Comparison of ENCODE assay signal across 20 cellular contexts in the genomic region with DNA sequence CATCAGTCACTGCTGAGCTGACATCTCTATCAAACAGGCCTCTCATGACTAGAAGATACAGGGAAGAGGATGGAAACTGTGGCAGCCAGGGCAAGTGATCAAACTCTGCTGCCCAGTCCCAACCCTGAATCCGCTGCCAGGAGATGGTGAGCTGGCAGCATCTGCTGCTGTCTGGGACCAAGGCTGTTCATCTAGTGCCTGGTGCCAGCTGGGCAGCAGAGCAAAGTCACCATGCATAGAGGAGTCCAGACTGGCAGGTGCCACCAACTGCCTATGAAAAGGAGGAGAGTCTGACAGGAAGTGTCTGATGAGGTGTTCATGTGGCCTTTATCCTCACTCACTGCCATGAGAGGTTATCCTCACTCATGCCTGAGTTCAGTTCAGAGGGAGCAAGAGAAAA.
A peak's percentile ranks its signal among the peaks of the same experiment; 100 is the strongest.
DNase-seq lines count a peak whose midpoint lies in the region; ATAC-seq and TF ChIP-seq lines count a peak whose summit lies in the region.
"Had no signal": no experiment of that assay in that cellular context is flagged by ENCODE, and none has a peak within 500 bp of the region (broad histone marks: within the 10 kb centered on the region; RNA-seq: fewer than 3 reads in every experiment).

No MANE protein-coding gene starts in this region.

- no peak overlapping the region for H3K4me3 ChIP-seq in BLaER1
- H3K4me3 ChIP-seq: K562 had no signal

- H3K9me3 Mint-ChIP-seq in activated CD4-positive, alpha-beta T cell treated with anti-CD3 and anti-CD28 coated beads for 36 hours (ENCODE audit: low read depth), result peaks cover 8% of the 10 kb centered on the region
- H3K9me3 Mint-ChIP-seq in activated CD4-positive, alpha-beta T cell treated with anti-CD3 and anti-CD28 coated beads, Interleukin-2, amount 10 ng/mL, durations not matched to agents 7 days and 5 days, result peaks cover 10% of the 10 kb centered on the region
- H3K9me3 Mint-ChIP-seq in natural killer cell, result peaks cover 0 to 3% of the 10 kb centered on the region in 2 donors

- H3K4me1 Mint-ChIP-seq in activated CD4-positive, alpha-beta T cell treated with anti-CD3 and anti-CD28 coated beads for 36 hours, result peaks cover 65% of the 10 kb centered on the region
- H3K4me1 Mint-ChIP-seq in activated CD4-positive, alpha-beta T cell treated with anti-CD3 and anti-CD28 coated beads, Interleukin-2, amount 10 ng/mL, durations not matched to agents 7 days and 5 days, result peaks cover 22% of the 10 kb centered on the region
- no peaks in the 10 kb centered on the region for H3K4me1 Mint-ChIP-seq in natural killer cell
- H3K4me1 Mint-ChIP-seq: memory B cell had no signal

- H3K9ac ChIP-seq in BLaER1, result no peak overlapping the region

- peak; percentile 70 for ATAC-seq in activated CD4-positive, alpha-beta T cell treated with anti-CD3 and anti-CD28 coated beads for 36 hours
- ATAC-seq in HG03432 (IDR thresholded peaks at IDR 0.05; ENCODE audit: unreplicated experiment) (no peak), natural killer cell (no peak), GM21367 (IDR thresholded peaks at IDR 0.05; ENCODE audit: unreplicated experiment) (no peak)
- ATAC-seq: K562; stimulated activated naive B cell treated with anti-CD40 and anti-IgM and Interleukin-4, amounts not matched to agents 10 μg/mL and 1 μg/mL and 100 μg/mL, for 72 hours had no signal

- no peak overlapping the region for H3K4me3 Mint-ChIP-seq in activated CD4-positive, alpha-beta T cell treated with anti-CD3 and anti-CD28 coated beads for 36 hours
- no peak overlapping the region for H3K4me3 Mint-ChIP-seq in activated CD4-positive, alpha-beta T cell treated with anti-CD3 and anti-CD28 coated beads, Interleukin-2, amount 10 ng/mL, durations not matched to agents 7 days and 5 days
- no peak overlapping the region for H3K4me3 Mint-ChIP-seq in natural killer cell
- H3K4me3 Mint-ChIP-seq: memory B cell; stimulated activated naive B cell treated with anti-CD40 and anti-IgM and Interleukin-4, amounts not matched to agents 10 μg/mL and 1 μg/mL and 100 μg/mL, for 72 hours had no signal

- no peaks in the 10 kb centered on the region for H4K20me1 ChIP-seq in BLaER1

- intact Hi-C loops in activated CD4-positive, alpha-beta T cell treated with anti-CD3 and anti-CD28 coated beads for 36 hours (cut with DNase I, micrococcal nuclease), result loop anchor here in 1 of 2 experiments (5.0 kb wide), 1 partner anchor 452 kb away; no protein-coding TSS in a partner anchor
- intact Hi-C loops in natural killer cell (cut with micrococcal nuclease), result no loop called here

- H3K27me3 Mint-ChIP-seq in activated CD4-positive, alpha-beta T cell treated with anti-CD3 and anti-CD28 coated beads for 36 hours, result no peaks in the 10 kb centered on the region
- no peaks in the 10 kb centered on the region for H3K27me3 Mint-ChIP-seq in activated CD4-positive, alpha-beta T cell treated with anti-CD3 and anti-CD28 coated beads, Interleukin-2, amount 10 ng/mL, durations not matched to agents 7 days and 5 days
- peaks cover 3 to 16% of the 10 kb centered on the region in 2 donors for H3K27me3 Mint-ChIP-seq in natural killer cell (ENCODE audit: low read depth in 2 of 2)

- H3K9me3 ChIP-seq in BLaER1, result peaks cover 11% of the 10 kb centered on the region

- TF ChIP-seq CTCF in natural killer cell (IDR thresholded peaks at IDR 0.05), result no peak

- POLR2A ChIA-PET in activated CD4-positive, alpha-beta T cell treated with anti-CD3 and anti-CD28 coated beads for 36 hours (lab: Charles Lee), result interaction anchor here (0.6 kb wide), 1 partner anchor 64 kb away, joined by 3 read pairs; no protein-coding TSS in a partner anchor
- POLR2A ChIA-PET in activated CD4-positive, alpha-beta T cell treated with anti-CD3 and anti-CD28 coated beads, Interleukin-2, amount 10 ng/mL, durations not matched to agents 7 days and 5 days (lab: Charles Lee), result no interaction called here

- peak overlapping the region; percentile 6 for H3K4me2 ChIP-seq in BLaER1

- no peaks in the 10 kb centered on the region for H3K27me3 ChIP-seq in BLaER1

- H3K36me3 ChIP-seq in BLaER1, result no peaks in the 10 kb centered on the region

- peak overlapping the region; percentile 31; the same call in 1 of the 2 replicates for H3K27ac ChIP-seq in BLaER1

- peak overlapping the region; percentile 67 for H3K27ac Mint-ChIP-seq in activated CD4-positive, alpha-beta T cell treated with anti-CD3 and anti-CD28 coated beads for 36 hours
- no peak overlapping the region for H3K27ac Mint-ChIP-seq in activated CD4-positive, alpha-beta T cell treated with anti-CD3 and anti-CD28 coated beads, Interleukin-2, amount 10 ng/mL, durations not matched to agents 7 days and 5 days
- H3K27ac Mint-ChIP-seq in natural killer cell, result no peak overlapping the region
- H3K27ac Mint-ChIP-seq: memory B cell; stimulated activated naive B cell treated with anti-CD40 and anti-IgM and Interleukin-4, amounts not matched to agents 10 μg/mL and 1 μg/mL and 100 μg/mL, for 72 hours had no signal

- no peak for DNase-seq in activated CD4-positive, alpha-beta T cell treated with anti-CD3 and anti-CD28 coated beads for 36 hours
- DNase-seq in activated CD4-positive, alpha-beta T cell treated with anti-CD3 and anti-CD28 coated beads, Interleukin-2, amount 10 ng/mL, durations not matched to agents 7 days and 5 days, result no peak
- DNase-seq in DMS53 (lab: John Stamatoyannopoulos, UW) (peak; percentile 81), NCI-H446 treated with DMSO at 0.1 percent for 48 hours (lab: John Stamatoyannopoulos, UW) (peak; percentile 74), natural killer cell (no peak)
- DNase-seq: ACHN; activated CD4-positive, CD25-positive, alpha-beta regulatory T cell; activated gamma-delta T cell treated with Interleukin-2 at 50 U/mL for 16 hours; aorta; caudate nucleus; head of caudate nucleus; NCI-H526 treated with DMSO at 0.1 percent for 48 hours; occipital lobe; small intestine; stimulated activated naive B cell treated with anti-CD40 and anti-IgM and Interleukin-4, amounts not matched to agents 10 μg/mL and 1 μg/mL and 100 μg/mL, for 72 hours had no signal

- CTCF ChIA-PET in activated CD4-positive, alpha-beta T cell treated with anti-CD3 and anti-CD28 coated beads for 36 hours (lab: Charles Lee), result interaction anchor here (0.9 kb wide), 1 partner anchor 8 kb away, joined by 3 read pairs; no protein-coding TSS in a partner anchor
- CTCF ChIA-PET in activated CD4-positive, alpha-beta T cell treated with anti-CD3 and anti-CD28 coated beads, Interleukin-2, amount 10 ng/mL, durations not matched to agents 7 days and 5 days (lab: Charles Lee), result interaction anchor here (1.5 kb wide), 2 partner anchors 10 to 13 kb away, joined by 5 read pairs; no protein-coding TSS in a partner anchor

- peaks cover 82% of the 10 kb centered on the region for H3K36me3 Mint-ChIP-seq in activated CD4-positive, alpha-beta T cell treated with anti-CD3 and anti-CD28 coated beads for 36 hours (ENCODE audit: low read depth)
- peaks cover 6% of the 10 kb centered on the region for H3K36me3 Mint-ChIP-seq in activated CD4-positive, alpha-beta T cell treated with anti-CD3 and anti-CD28 coated beads, Interleukin-2, amount 10 ng/mL, durations not matched to agents 7 days and 5 days (ENCODE audit: low read depth)
- no peaks in the 10 kb centered on the region for H3K36me3 Mint-ChIP-seq in natural killer cell
- H3K36me3 Mint-ChIP-seq: memory B cell had no signal

- peaks cover 29% of the 10 kb centered on the region for H3K4me1 ChIP-seq in BLaER1

Comparison
In these comparisons a context has a peak if more than half of its experiments do, and no peak if none do; other contexts are left out.
1. DNase-seq: peak in DMS53 (single experiment) and NCI-H446 treated with DMSO at 0.1 percent for 48 hours (single experiment); none in activated CD4-positive, alpha-beta T cell treated with anti-CD3 and anti-CD28 coated beads for 36 hours (single experiment), activated CD4-positive, alpha-beta T cell treated with anti-CD3 and anti-CD28 coated beads, Interleukin-2, amount 10 ng/mL, durations not matched to agents 7 days and 5 days (single experiment) and natural killer cell (single experiment).